ENCODE assay signal across 22 cellular contexts in genomic region chr3:43760951-43761350, GRCh38.
"Had no signal": no experiment of that assay in that cellular context is flagged by ENCODE, and none has a peak within 500 bp of the region (broad histone marks: within the 10 kb centered on the region; RNA-seq: fewer than 3 reads in every experiment).

No MANE protein-coding gene starts in this region.

- H3K27me3 ChIP-seq: MG63 had no signal

- H3K27ac ChIP-seq: HL-60 had no signal

- FAIRE-seq: HTR-8/SVneo, RCC 7860 had no signal

- H3K36me3 ChIP-seq: MG63 had no signal

- DNase-seq: Karpas-422, KG1, MG63, NCI-H1092, NCI-H1105 treated with DMSO at 0.1 percent for 48 hours, NCI-H1417 treated with DMSO at 0.1 percent for 48 hours, NCI-H146, NCI-H187, NCI-H2029, NCI-H2081 treated with DMSO at 0.1 percent for 48 hours, NCI-H2171, NCI-H226, NCI-H446, NCI-H510A, NCI-H524 treated with DMSO at 0.1 percent for 48 hours, NCI-H69, NCI-H774, Right ventricle myocardium superior, RPMI8226 had no signal

- H3K4me3 ChIP-seq: MG63 had no signal

- H3K9me3 ChIP-seq: MG63 had no signal
